ENCODE assay signal across 10 cellular contexts in genomic region chr9:38016375-38017120, GRCh38. TPM values are rescaled to one million over a fixed set of nuclear protein-coding genes. Genes with fewer than 3 reads are reported as not detected.
DNase-seq lines count a peak whose midpoint lies in the region; ATAC-seq and TF ChIP-seq lines count a peak whose summit lies in the region.
"Had no signal": no experiment of that assay in that cellular context is flagged by ENCODE, and none has a peak within 500 bp of the region (broad histone marks: within the 10 kb centered on the region; RNA-seq: fewer than 3 reads in every experiment).

No MANE protein-coding gene starts in this region.

- H3K9ac ChIP-seq in neural cell (ENCODE audit: low read length), result peak overlapping the region; percentile 45

- no peaks in the 10 kb centered on the region for H3K27me3 ChIP-seq in SJCRH30
- no peaks in the 10 kb centered on the region for H3K27me3 ChIP-seq in neural cell (ENCODE audit: insufficient read depth, low read depth, low read length)

- no peak for TF ChIP-seq RAD21 in neural cell (conservative IDR thresholded peaks at IDR 0.05)

- DNase-seq in ACHN (peak; percentile 73), SJCRH30 (no peak), fibroblast of mammary gland (ENCODE audit: low read depth) (peak; percentile 80), NCI-H774 (lab: John Stamatoyannopoulos, UW) (no peak), ureter (ENCODE audit: low spot score) (no peak)
- no peak for DNase-seq in stimulated activated naive CD8-positive, alpha-beta T cell treated with anti-CD3 and anti-CD28 coated beads, Interleukin-15, Interleukin-2, amounts not matched to agents 100 U/mL and 50 U/mL, for 24 hours
- DNase-seq: AML-193, NCI-H2107 had no signal

- H3F3A ChIP-seq in neural cell (ENCODE audit: insufficient read depth, low read length, poor library complexity, severe bottlenecking), result no peaks in the 10 kb centered on the region

- no peaks in the 10 kb centered on the region for H3K9me2 ChIP-seq in neural cell (ENCODE audit: insufficient read depth, low read length)

- TF ChIP-seq EP300 in neural cell (conservative IDR thresholded peaks at IDR 0.05; ENCODE audit: poor library complexity, severe bottlenecking), result no peak

- H3K79me2 ChIP-seq in neural cell (replicated peaks; ENCODE audit: insufficient read depth, low read length), result peaks cover 55% of the 10 kb centered on the region

- ATAC-seq in stimulated activated naive CD8-positive, alpha-beta T cell treated with anti-CD3 and anti-CD28 coated beads, Interleukin-15, Interleukin-2, amounts not matched to agents 100 U/mL and 50 U/mL, for 24 hours, result no peak
- ATAC-seq in HG03469 (IDR thresholded peaks at IDR 0.05; ENCODE audit: unreplicated experiment), result no peak

- H3K27ac ChIP-seq in SJCRH30, result peak overlapping the region; percentile 92
- peak overlapping the region; percentile 77 for H3K27ac ChIP-seq in neural cell (ENCODE audit: low read length)

- no peak overlapping the region for H3K4me2 ChIP-seq in neural cell (ENCODE audit: low read length)

- H4K20me1 ChIP-seq in neural cell (ENCODE audit: insufficient read depth), result no peaks in the 10 kb centered on the region

- H3K4me3 ChIP-seq in SJCRH30 (no peak overlapping the region), fibroblast of mammary gland (ENCODE audit: control insufficient read depth, low read depth, low read length) (no peak overlapping the region), neural cell (ENCODE audit: low read length) (peak overlapping the region; percentile 53)

- no peak for TF ChIP-seq CTCF in fibroblast of mammary gland (conservative IDR thresholded peaks at IDR 0.05; ENCODE audit: control insufficient read depth, insufficient read depth, low read depth, low read length)
- no peak for TF ChIP-seq CTCF in neural cell (IDR thresholded peaks at IDR 0.05; ENCODE audit: poor library complexity, severe bottlenecking)

- H2AFZ ChIP-seq in neural cell (ENCODE audit: low read depth, low read length), result no peak overlapping the region

- H3K9me3 ChIP-seq in SJCRH30 (replicated peaks) (no peaks in the 10 kb centered on the region), neural cell (ENCODE audit: low read length) (no peaks in the 10 kb centered on the region)

- H3K4me1 ChIP-seq in SJCRH30, result peaks cover 46% of the 10 kb centered on the region

- H3K36me3 ChIP-seq in SJCRH30 (no peaks in the 10 kb centered on the region), neural cell (ENCODE audit: insufficient read depth, low read length) (no peaks in the 10 kb centered on the region)

- in situ Hi-C loops in ACHN (cut with HindIII; ENCODE audit: low pct_ligation_motif_present, low pct_unique_long_range_greater_than_20kb, low sequenced_read_pairs), result no loop called here

TF ChIP-seq in neural cell, 6 proteins besides CTCF, POLR2A, EP300 and RAD21:
- TF ChIP-seq SMC3 (conservative IDR thresholded peaks at IDR 0.05; ENCODE audit: poor library complexity) (no peak), MXI1 (conservative IDR thresholded peaks at IDR 0.05; ENCODE audit: poor library complexity, severe bottlenecking) (no peak), TAF1 (IDR thresholded peaks at IDR 0.05; ENCODE audit: low read depth) (no peak), EZH2 (IDR thresholded peaks at IDR 0.05; ENCODE audit: borderline replicate concordance, insufficient read depth, low read length, poor library complexity, severe bottlenecking) (no peak), POLR2AphosphoS5 (IDR thresholded peaks at IDR 0.05) (no peak)
- TF ChIP-seq, protein P1, sequence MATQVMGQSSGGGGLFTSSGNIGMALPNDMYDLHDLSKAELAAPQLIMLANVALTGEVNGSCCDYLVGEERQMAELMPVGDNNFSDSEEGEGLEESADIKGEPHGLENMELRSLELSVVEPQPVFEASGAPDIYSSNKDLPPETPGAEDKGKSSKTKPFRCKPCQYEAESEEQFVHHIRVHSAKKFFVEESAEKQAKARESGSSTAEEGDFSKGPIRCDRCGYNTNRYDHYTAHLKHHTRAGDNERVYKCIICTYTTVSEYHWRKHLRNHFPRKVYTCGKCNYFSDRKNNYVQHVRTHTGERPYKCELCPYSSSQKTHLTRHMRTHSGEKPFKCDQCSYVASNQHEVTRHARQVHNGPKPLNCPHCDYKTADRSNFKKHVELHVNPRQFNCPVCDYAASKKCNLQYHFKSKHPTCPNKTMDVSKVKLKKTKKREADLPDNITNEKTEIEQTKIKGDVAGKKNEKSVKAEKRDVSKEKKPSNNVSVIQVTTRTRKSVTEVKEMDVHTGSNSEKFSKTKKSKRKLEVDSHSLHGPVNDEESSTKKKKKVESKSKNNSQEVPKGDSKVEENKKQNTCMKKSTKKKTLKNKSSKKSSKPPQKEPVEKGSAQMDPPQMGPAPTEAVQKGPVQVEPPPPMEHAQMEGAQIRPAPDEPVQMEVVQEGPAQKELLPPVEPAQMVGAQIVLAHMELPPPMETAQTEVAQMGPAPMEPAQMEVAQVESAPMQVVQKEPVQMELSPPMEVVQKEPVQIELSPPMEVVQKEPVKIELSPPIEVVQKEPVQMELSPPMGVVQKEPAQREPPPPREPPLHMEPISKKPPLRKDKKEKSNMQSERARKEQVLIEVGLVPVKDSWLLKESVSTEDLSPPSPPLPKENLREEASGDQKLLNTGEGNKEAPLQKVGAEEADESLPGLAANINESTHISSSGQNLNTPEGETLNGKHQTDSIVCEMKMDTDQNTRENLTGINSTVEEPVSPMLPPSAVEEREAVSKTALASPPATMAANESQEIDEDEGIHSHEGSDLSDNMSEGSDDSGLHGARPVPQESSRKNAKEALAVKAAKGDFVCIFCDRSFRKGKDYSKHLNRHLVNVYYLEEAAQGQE (IDR thresholded peaks at IDR 0.05; ENCODE audit: borderline replicate concordance), result no peak

RNA-seq across cellular contexts. Expression of gene SHB, which starts 52.5 kb away (rescaled TPM):
- 14.7 and 14.9 TPM in 2 replicates for total RNA-seq in SJCRH30 (2014; rRNA removed; shearing (Covaris generic))
- polyA plus RNA-seq in neural cell, result 17.5 and 19.4 TPM in 2 replicates
- polyA minus RNA-seq in neural cell, result 38.4 and 43.1 TPM in 2 replicates
- 33.0 TPM for total RNA-seq in ureter

Comparison
In these comparisons a context has a peak if more than half of its experiments do, and no peak if none do; other contexts are left out.
1. DNase-seq: peak in ACHN (single experiment) and fibroblast of mammary gland (single experiment); none in SJCRH30 (0 of 2), stimulated activated naive CD8-positive, alpha-beta T cell treated with anti-CD3 and anti-CD28 coated beads, Interleukin-15, Interleukin-2, amounts not matched to agents 100 U/mL and 50 U/mL, for 24 hours (single experiment), NCI-H774 (single experiment) and ureter (single experiment).